In genomic region chr10:123840714-123841113, GRCh38 we compare ENCODE assay signal across 21 cellular contexts. TPM values are rescaled to one million over a fixed set of nuclear protein-coding genes. Genes with fewer than 3 reads are reported as not detected.
"Had no signal": no experiment of that assay in that cellular context is flagged by ENCODE, and none has a peak within 500 bp of the region (broad histone marks: within the 10 kb centered on the region; RNA-seq: fewer than 3 reads in every experiment).

No MANE protein-coding gene starts in this region.

- H3K36me3 Mint-ChIP-seq: IgD-negative memory B cell had no signal

- H3K9me3 ChIP-seq: MG63, SJSA1 had no signal

- H3K27ac Mint-ChIP-seq: IgD-negative memory B cell had no signal

- H3K27me3 ChIP-seq: MG63, SJSA1 had no signal

- H3K4me1 ChIP-seq: SJSA1 had no signal

- H3K36me3 ChIP-seq: MG63, SJSA1 had no signal

- FAIRE-seq: RCC 7860 had no signal

- DNase-seq: KBM-7, MG63, NCI-H1092, NCI-H1105 treated with DMSO at 0.1 percent for 48 hours, NCI-H1436 treated with DMSO at 0.1 percent for 48 hours, NCI-H187, NCI-H2029, NCI-H2081 treated with DMSO at 0.1 percent for 48 hours, NCI-H2171 treated with DMSO at 0.1 percent for 48 hours, NCI-H345, NCI-H526 treated with DMSO at 0.1 percent for 48 hours, NCI-H748 treated with DMSO at 0.1 percent for 48 hours, Right ventricle myocardium superior, RPMI8226, SIG-M5 had no signal

- H3K4me1 Mint-ChIP-seq: IgD-negative memory B cell had no signal

- H3K4me3 Mint-ChIP-seq: IgD-negative memory B cell had no signal

- H3K4me3 ChIP-seq: MG63, SJSA1, SK-N-MC had no signal

- H3K27ac ChIP-seq: SJSA1, SK-N-MC had no signal

RNA-seq across cellular contexts. Expression of gene CPXM2, which starts 50.9 kb away (rescaled TPM):
- total RNA-seq: HT-29; SJSA1; T-helper 1 cell treated with Interleukin-12 subunit alpha and Interleukin-12 subunit beta and Interleukin-4 antibody, amounts not matched to agents 30 ng/mL and 1 ng/mL, for 36 hours had no signal
- polyA plus RNA-seq: IgD-negative memory B cell had no signal
